ENCODE assay signal across 1 cellular context in the genomic region with DNA sequence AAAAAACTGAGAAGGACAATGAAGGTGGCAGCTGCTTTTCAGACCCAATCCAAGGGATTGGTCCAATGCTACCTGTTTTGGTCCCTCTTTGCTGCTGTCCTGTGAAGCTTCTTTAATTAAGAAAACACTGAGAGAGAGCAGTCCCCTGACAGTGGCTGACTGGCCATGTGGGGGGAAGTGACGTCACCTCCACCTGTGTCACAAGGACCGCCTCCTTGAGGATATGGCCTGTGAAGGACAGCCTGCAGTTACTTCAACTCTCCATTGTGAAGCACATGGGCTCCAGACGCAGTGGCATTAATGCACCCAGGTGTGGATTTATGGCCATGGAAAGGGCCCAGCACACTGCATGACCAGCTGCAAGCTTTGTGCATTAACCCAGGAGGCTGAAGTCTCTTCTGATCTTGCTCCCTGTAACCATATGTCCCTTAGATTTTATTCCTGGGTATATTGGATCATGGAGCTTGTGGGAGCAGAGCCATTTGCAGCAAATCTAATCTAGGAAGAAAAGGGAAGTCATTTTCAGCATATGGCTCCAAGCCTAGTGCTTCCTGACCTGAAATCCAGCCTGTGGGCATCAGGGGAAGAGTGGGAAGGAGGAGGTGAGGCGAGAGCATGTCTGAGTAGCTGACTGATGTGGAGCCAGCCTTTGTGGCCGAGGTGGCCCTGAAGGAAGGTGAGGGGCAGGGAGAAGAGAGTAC.
TF ChIP-seq lines count a peak whose summit lies in the region.

No MANE protein-coding gene starts in this region.

TF ChIP-seq in K562, 482 proteins besides CTCF, POLR2A, EP300 and RAD21 (continued from another document):
- TF ChIP-seq THRA (IDR thresholded peaks at IDR 0.05) (no peak), SP2 (IDR thresholded peaks at IDR 0.05; ENCODE audit: extremely low read depth, low read depth, low read length, poor library complexity, severe bottlenecking) (no peak), CC2D1A (IDR thresholded peaks at IDR 0.05) (no peak), PATZ1 (CRISPR knock-in tag; IDR thresholded peaks at IDR 0.05; ENCODE audit: borderline replicate concordance) (no peak), JUND (IDR thresholded peaks at IDR 0.05; ENCODE audit: borderline replicate concordance, low read depth, low read length) (peak; percentile 62), JUND (tag; IDR thresholded peaks at IDR 0.05; ENCODE audit: borderline replicate concordance, low read depth, low read length) (peak; percentile 60; the same call in 1 of the 3 replicates), ZNF75A (CRISPR knock-in tag; IDR thresholded peaks at IDR 0.05) (no peak), ATF7 (IDR thresholded peaks at IDR 0.05) (peak; percentile 90), RFX1 (IDR thresholded peaks at IDR 0.05) (no peak), PPARD (CRISPR knock-in tag; IDR thresholded peaks at IDR 0.05) (no peak), ZNF551 (CRISPR knock-in tag; IDR thresholded peaks at IDR 0.05) (no peak), L3MBTL2 (IDR thresholded peaks at IDR 0.05) (peak; percentile 54; the same call in 1 of the 2 replicates), XRCC4 (IDR thresholded peaks at IDR 0.05; ENCODE audit: extremely low read depth, insufficient read depth, insufficient read length) (no peak), CREB1 (IDR thresholded peaks at IDR 0.05) (no peak; the same call in 1 of the 2 replicates), CREB1 (CRISPR knock-in tag; IDR thresholded peaks at IDR 0.05) (peak; percentile 43; the same call in 1 of the 2 replicates), MGA (IDR thresholded peaks at IDR 0.05) (peak; percentile 24; the same call in 1 of the 2 replicates), ILK (tag; IDR thresholded peaks at IDR 0.05; ENCODE audit: borderline replicate concordance, low read depth) (no peak), ZSCAN29 (IDR thresholded peaks at IDR 0.05) (no peak), SPI1 (IDR thresholded peaks at IDR 0.05; ENCODE audit: borderline replicate concordance, low read depth, low read length) (peak; percentile 41; the same call in 1 of the 2 replicates), ATF1 (CRISPR knock-in tag; IDR thresholded peaks at IDR 0.05) (0 out of 2 replicates have a peak, but pooled peaks have one; percentile 8), ATF1 (tag; IDR thresholded peaks at IDR 0.05) (peak; percentile 81), TAL1 (IDR thresholded peaks at IDR 0.05) (no peak), CREM (IDR thresholded peaks at IDR 0.05; ENCODE audit: low read depth) (peak; percentile 85), PKNOX1 (IDR thresholded peaks at IDR 0.05) (peak; percentile 71), ZNF584 (CRISPR knock-in tag; IDR thresholded peaks at IDR 0.05; ENCODE audit: low read depth) (no peak), CBFB (CRISPR knock-in tag; IDR thresholded peaks at IDR 0.05) (no peak)
- TF ChIP-seq, protein P1, sequence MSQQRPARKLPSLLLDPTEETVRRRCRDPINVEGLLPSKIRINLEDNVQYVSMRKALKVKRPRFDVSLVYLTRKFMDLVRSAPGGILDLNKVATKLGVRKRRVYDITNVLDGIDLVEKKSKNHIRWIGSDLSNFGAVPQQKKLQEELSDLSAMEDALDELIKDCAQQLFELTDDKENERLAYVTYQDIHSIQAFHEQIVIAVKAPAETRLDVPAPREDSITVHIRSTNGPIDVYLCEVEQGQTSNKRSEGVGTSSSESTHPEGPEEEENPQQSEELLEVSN (IDR thresholded peaks at IDR 0.05; ENCODE audit: borderline replicate concordance in 1 of 2, extremely low read depth in 1 of 2, insufficient read depth in 1 of 2, insufficient read length in 1 of 2, low read depth in 1 of 2, low read length in 1 of 2, poor library complexity in 1 of 2, severe bottlenecking in 1 of 2): peak in 1 of 2 experiments; percentile 34
- TF ChIP-seq, protein P2, sequence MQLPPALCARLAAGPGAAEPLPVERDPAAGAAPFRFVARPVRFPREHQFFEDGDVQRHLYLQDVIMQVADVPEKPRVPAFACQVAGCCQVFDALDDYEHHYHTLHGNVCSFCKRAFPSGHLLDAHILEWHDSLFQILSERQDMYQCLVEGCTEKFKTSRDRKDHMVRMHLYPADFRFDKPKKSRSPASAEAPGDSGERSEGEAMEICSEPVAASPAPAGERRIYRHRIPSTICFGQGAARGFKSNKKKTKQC (CRISPR knock-in tag; IDR thresholded peaks at IDR 0.05): no peak
- TF ChIP-seq, protein P3, sequence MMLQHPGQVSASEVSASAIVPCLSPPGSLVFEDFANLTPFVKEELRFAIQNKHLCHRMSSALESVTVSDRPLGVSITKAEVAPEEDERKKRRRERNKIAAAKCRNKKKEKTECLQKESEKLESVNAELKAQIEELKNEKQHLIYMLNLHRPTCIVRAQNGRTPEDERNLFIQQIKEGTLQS (IDR thresholded peaks at IDR 0.05): peak; percentile 94
- TF ChIP-seq, protein P3 (CRISPR knock-in tag; conservative IDR thresholded peaks at IDR 0.05): no peak
